Comparison of ENCODE assay signal across 21 cellular contexts in the genomic region with DNA sequence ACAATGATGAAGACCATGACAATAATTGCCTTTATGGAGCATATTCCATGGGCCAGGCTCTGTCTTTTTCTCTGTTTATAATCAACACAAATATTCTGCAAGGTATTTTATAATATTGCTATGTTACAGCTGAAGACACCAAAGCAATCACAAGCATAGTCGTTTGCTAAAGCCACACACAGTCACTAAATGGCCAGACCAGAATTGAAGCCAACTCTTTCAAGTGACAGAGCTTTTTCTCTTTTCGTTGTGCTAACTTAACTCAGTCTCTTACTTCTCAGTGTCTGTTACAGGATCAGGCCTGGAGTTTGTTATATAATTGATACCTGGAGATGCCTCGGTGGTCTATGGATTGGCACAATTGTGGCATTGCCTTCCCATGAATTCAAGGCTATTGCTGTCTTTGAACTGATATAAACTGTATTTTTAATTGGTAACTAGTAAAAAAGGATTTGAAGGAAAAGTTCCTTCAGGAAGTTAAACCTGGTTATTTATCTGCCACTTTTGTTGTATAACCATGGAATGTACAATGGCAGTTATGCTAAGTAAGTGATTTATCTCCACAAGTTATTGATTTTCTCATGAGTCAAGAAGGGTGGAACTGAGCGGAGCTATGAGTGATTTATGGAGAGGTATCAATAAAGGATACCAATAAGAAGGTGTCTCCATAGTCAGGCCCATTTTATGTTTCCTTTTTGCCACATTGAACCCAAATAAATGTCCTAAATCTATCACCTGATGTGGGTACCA.
A peak's percentile ranks its signal among the peaks of the same experiment; 100 is the strongest.
DNase-seq lines count a peak whose midpoint lies in the region; ATAC-seq, FAIRE-seq and TF ChIP-seq lines count a peak whose summit lies in the region.
"Had no signal": no experiment of that assay in that cellular context is flagged by ENCODE, and none has a peak within 500 bp of the region (broad histone marks: within the 10 kb centered on the region; RNA-seq: fewer than 3 reads in every experiment).

No MANE protein-coding gene starts in this region.

- POLR2A ChIA-PET in naive thymus-derived CD4-positive, alpha-beta T cell (lab: Charles Lee) = no interaction called here

- DNase-seq in HT-29 (ENCODE audit: low spot score) = peak; percentile 75
- no peak for DNase-seq in pancreas
- peak; percentile 72 for DNase-seq in small intestine
- DNase-seq in activated naive CD4-positive, alpha-beta T cell treated with Interleukin-2 at 50 U/mL for 16 hours = no peak
- DNase-seq in naive thymus-derived CD4-positive, alpha-beta T cell = no peak
- no peak for DNase-seq in OCI-M2 (lab: John Stamatoyannopoulos, UW; ENCODE audit: unreplicated experiment)
- DNase-seq: 8988T; ACHN; C1 segment of cervical spinal cord; CD4-positive, alpha-beta memory T cell; COR-L47; DMS153; DND-41; H9; HFFc6 had no signal

- TF ChIP-seq CTCF in pancreas (IDR thresholded peaks at IDR 0.05) = no peak

- H3K4me3 ChIP-seq in pancreas (no peak overlapping the region), small intestine (ENCODE audit: low read depth in 1 of 2, low read length in 2 of 2) (no peak overlapping the region)
- H3K4me3 ChIP-seq in naive thymus-derived CD4-positive, alpha-beta T cell (ENCODE audit: low read length) = no peak overlapping the region
- H3K4me3 ChIP-seq: A549, GM23338 had no signal

- H3K9me3 ChIP-seq in pancreas (no peaks in the 10 kb centered on the region), small intestine (ENCODE audit: control insufficient read depth, low read depth) (no peaks in the 10 kb centered on the region)
- no peaks in the 10 kb centered on the region for H3K9me3 ChIP-seq in naive thymus-derived CD4-positive, alpha-beta T cell (ENCODE audit: control insufficient read depth in 2 of 3, low read length in 3 of 3)
- H3K9me3 ChIP-seq: A549 had no signal

- CTCF ChIA-PET in naive thymus-derived CD4-positive, alpha-beta T cell (lab: Charles Lee) = no interaction called here

- intact Hi-C loops in pancreas (cut with DNase I) = no loop called here
- intact Hi-C loops in naive thymus-derived CD4-positive, alpha-beta T cell (cut with micrococcal nuclease) = no loop called here

- H3K36me3 ChIP-seq in pancreas (no peaks in the 10 kb centered on the region), small intestine (ENCODE audit: control insufficient read depth in 2 of 2, insufficient read depth in 2 of 2, low read length in 2 of 2) (no peaks in the 10 kb centered on the region)
- H3K36me3 ChIP-seq in naive thymus-derived CD4-positive, alpha-beta T cell (ENCODE audit: control insufficient read depth in 2 of 3, insufficient read depth in 3 of 3, low read length in 3 of 3) = no peaks in the 10 kb centered on the region

- no peaks in the 10 kb centered on the region for H3K4me1 Mint-ChIP-seq in naive thymus-derived CD4-positive, alpha-beta T cell
- H3K4me1 Mint-ChIP-seq: CD4-positive, alpha-beta memory T cell had no signal

- no peaks in the 10 kb centered on the region for H3K36me3 Mint-ChIP-seq in naive thymus-derived CD4-positive, alpha-beta T cell
- H3K36me3 Mint-ChIP-seq: CD4-positive, alpha-beta memory T cell had no signal

- H3K4me3 Mint-ChIP-seq in naive thymus-derived CD4-positive, alpha-beta T cell = no peak overlapping the region
- H3K4me3 Mint-ChIP-seq: CD4-positive, alpha-beta memory T cell; GM23338; H9; HFFc6 had no signal

- peaks cover 0 to 3% (median 0%) of the 10 kb centered on the region in 11 donors for H3K9me3 Mint-ChIP-seq in naive thymus-derived CD4-positive, alpha-beta T cell
- H3K9me3 Mint-ChIP-seq: GM23338, HFFc6 had no signal

- H3K4me1 ChIP-seq in pancreas (no peaks in the 10 kb centered on the region), small intestine (ENCODE audit: control insufficient read depth in 2 of 2, insufficient read depth in 1 of 2, low read depth in 1 of 2, low read length in 1 of 2) (no peaks in the 10 kb centered on the region)
- no peaks in the 10 kb centered on the region for H3K4me1 ChIP-seq in naive thymus-derived CD4-positive, alpha-beta T cell (ENCODE audit: control insufficient read depth in 2 of 2, insufficient read depth in 2 of 2, low read length in 2 of 2)
- H3K4me1 ChIP-seq: A549 had no signal

- FAIRE-seq in pancreas (lab: Jason Lieb, UNC) (no peak), small intestine (lab: Jason Lieb, UNC) (no peak)
- FAIRE-seq: A549, G401.6, GM12892, GM19239 had no signal

- peaks cover 0 to 14% (median 9%) of the 10 kb centered on the region in 5 donors for H3K27me3 Mint-ChIP-seq in naive thymus-derived CD4-positive, alpha-beta T cell

- WGBS in pancreas, 2 donors = 22 to 24% methylated on average over 4 of the region's 4 CpGs
- 18 to 52% (median 28%) methylated on average over 4 of the region's 4 CpGs for WGBS in small intestine, 3 donors

- H3K27me3 ChIP-seq in pancreas = no peaks in the 10 kb centered on the region
- no peaks in the 10 kb centered on the region for H3K27me3 ChIP-seq in small intestine (ENCODE audit: control insufficient read depth in 2 of 2, insufficient read depth in 2 of 2, low read length in 2 of 2)
- H3K27me3 ChIP-seq in naive thymus-derived CD4-positive, alpha-beta T cell (ENCODE audit: control insufficient read depth in 2 of 2, insufficient read depth in 2 of 2, low read length in 2 of 2) = no peaks in the 10 kb centered on the region

- ATAC-seq in pancreas (peak; percentile 41 to 92 (median 74)), GM18873 (IDR thresholded peaks at IDR 0.05; ENCODE audit: low FRiP score, unreplicated experiment) (no peak)
- ATAC-seq in naive thymus-derived CD4-positive, alpha-beta T cell = no peak
- ATAC-seq: A549, GM23338 had no signal

- H3K27ac ChIP-seq in pancreas (peak overlapping the region in 2 of 4 donors; percentile 5 to 46), small intestine (ENCODE audit: low read depth in 1 of 2, low read length in 1 of 2) (peak overlapping the region in 1 of 2 donors; percentile 20)
- H3K27ac ChIP-seq in naive thymus-derived CD4-positive, alpha-beta T cell (ENCODE audit: low read depth, low read length) = no peak overlapping the region
- H3K27ac ChIP-seq: A549 had no signal

- H3K27ac Mint-ChIP-seq in naive thymus-derived CD4-positive, alpha-beta T cell = no peak overlapping the region
- H3K27ac Mint-ChIP-seq: GM23338, H9, HFFc6 had no signal

Comparison
In these comparisons a context has a peak if more than half of its experiments do, and no peak if none do; other contexts are left out.
1. DNase-seq: peak in HT-29 (single experiment) and small intestine (single experiment); none in pancreas (0 of 6), activated naive CD4-positive, alpha-beta T cell treated with Interleukin-2 at 50 U/mL for 16 hours (single experiment), naive thymus-derived CD4-positive, alpha-beta T cell (0 of 9) and OCI-M2 (single experiment).
2. ATAC-seq: peak in pancreas (4 of 4); none in GM18873 (single experiment) and naive thymus-derived CD4-positive, alpha-beta T cell (single experiment).